Comparison of ENCODE assay signal across 18 cellular contexts in genomic region chr9:128324401-128324800, GRCh38. TPM values are rescaled to one million over a fixed set of nuclear protein-coding genes. Genes with fewer than 3 reads are reported as not detected.
DNase-seq lines count a peak whose midpoint lies in the region; FAIRE-seq and TF ChIP-seq lines count a peak whose summit lies in the region.
"Had no signal": no experiment of that assay in that cellular context is flagged by ENCODE, and none has a peak within 500 bp of the region (broad histone marks: within the 10 kb centered on the region; RNA-seq: fewer than 3 reads in every experiment).

No MANE protein-coding gene starts in this region.

- no peaks in the 10 kb centered on the region for H3K27me3 ChIP-seq in HL-60 (ENCODE audit: insufficient read depth, poor library complexity, severe bottlenecking)
- H3K27me3 ChIP-seq: neutrophil, spleen had no signal

- H3K4me3 ChIP-seq in HL-60 (replicated peaks; ENCODE audit: insufficient read depth, low read length), result no peak overlapping the region

- H3K36me3 Mint-ChIP-seq in T-helper 1 cell treated with Interleukin-12 subunit alpha and Interleukin-12 subunit beta and Interleukin-4 antibody, amounts not matched to agents 30 μg/mL and 1 μg/mL, for 36 hours (ENCODE audit: low read depth), result peaks cover 6% of the 10 kb centered on the region
- peaks cover 7% of the 10 kb centered on the region for H3K36me3 Mint-ChIP-seq in activated naive CD8-positive, alpha-beta T cell treated with anti-CD3 and anti-CD28 coated beads for 36 hours
- peaks cover 2% of the 10 kb centered on the region for H3K36me3 Mint-ChIP-seq in neural crest cell (ENCODE audit: low read depth)

- H3K4me1 Mint-ChIP-seq in T-helper 1 cell treated with Interleukin-12 subunit alpha and Interleukin-12 subunit beta and Interleukin-4 antibody, amounts not matched to agents 30 μg/mL and 1 μg/mL, for 36 hours (ENCODE audit: low read depth), result peaks cover 7% of the 10 kb centered on the region
- H3K4me1 Mint-ChIP-seq in activated naive CD8-positive, alpha-beta T cell treated with anti-CD3 and anti-CD28 coated beads for 36 hours, result peaks cover 19% of the 10 kb centered on the region
- peaks cover 26% of the 10 kb centered on the region for H3K4me1 Mint-ChIP-seq in neural crest cell

- H3K4me3 Mint-ChIP-seq in T-helper 1 cell treated with Interleukin-12 subunit alpha and Interleukin-12 subunit beta and Interleukin-4 antibody, amounts not matched to agents 30 μg/mL and 1 μg/mL, for 36 hours, result peak overlapping the region; percentile 31
- H3K4me3 Mint-ChIP-seq in activated naive CD8-positive, alpha-beta T cell treated with anti-CD3 and anti-CD28 coated beads for 36 hours, result peak overlapping the region; percentile 95
- H3K4me3 Mint-ChIP-seq in neural crest cell, result peak overlapping the region; percentile 98

- H3K27ac ChIP-seq in HL-60 (replicated peaks), result peak overlapping the region; percentile 97; the same call in 1 of the 2 replicates
- H3K27ac ChIP-seq: left ventricle myocardium inferior, neutrophil, thoracic aorta had no signal

- no peaks in the 10 kb centered on the region for H3K27me3 Mint-ChIP-seq in T-helper 1 cell treated with Interleukin-12 subunit alpha and Interleukin-12 subunit beta and Interleukin-4 antibody, amounts not matched to agents 30 μg/mL and 1 μg/mL, for 36 hours (ENCODE audit: low read depth)
- no peaks in the 10 kb centered on the region for H3K27me3 Mint-ChIP-seq in activated naive CD8-positive, alpha-beta T cell treated with anti-CD3 and anti-CD28 coated beads for 36 hours
- H3K27me3 Mint-ChIP-seq in neural crest cell (ENCODE audit: low read depth), result peaks cover 2% of the 10 kb centered on the region

- DNase-seq in T-helper 1 cell (no peak), HL-60 (ENCODE audit: low read depth in 1 of 2, low spot score in 1 of 2) (no peak), neural crest cell (ENCODE audit: low read depth, low spot score) (no peak), D721Med (ENCODE audit: insufficient read length, low spot score) (no peak), NCI-H748 (lab: John Stamatoyannopoulos, UW; ENCODE audit: unreplicated experiment) (no peak), HCEC 1CT (no peak)
- no peak for DNase-seq in activated naive CD8-positive, alpha-beta T cell treated with anti-CD3 and anti-CD28 coated beads for 36 hours
- DNase-seq: 8988T, activated gamma-delta T cell, Calu3, cerebellar nuclear complex, left ventricle myocardium inferior, NCI-H1417 treated with DMSO at 0.1 percent for 48 hours, NCI-H524, spleen had no signal

- H3K9me3 Mint-ChIP-seq in T-helper 1 cell treated with Interleukin-12 subunit alpha and Interleukin-12 subunit beta and Interleukin-4 antibody, amounts not matched to agents 30 μg/mL and 1 μg/mL, for 36 hours, result no peaks in the 10 kb centered on the region
- H3K9me3 Mint-ChIP-seq in activated naive CD8-positive, alpha-beta T cell treated with anti-CD3 and anti-CD28 coated beads for 36 hours, result no peaks in the 10 kb centered on the region
- H3K9me3 Mint-ChIP-seq in neural crest cell, result no peaks in the 10 kb centered on the region

- no peak for FAIRE-seq in D721Med (lab: Jason Lieb, UNC)

- no peak overlapping the region for H3K27ac Mint-ChIP-seq in T-helper 1 cell treated with Interleukin-12 subunit alpha and Interleukin-12 subunit beta and Interleukin-4 antibody, amounts not matched to agents 30 μg/mL and 1 μg/mL, for 36 hours
- H3K27ac Mint-ChIP-seq in activated naive CD8-positive, alpha-beta T cell treated with anti-CD3 and anti-CD28 coated beads for 36 hours, result no peak overlapping the region
- H3K27ac Mint-ChIP-seq in neural crest cell (ENCODE audit: unreplicated experiment), result peak overlapping the region; percentile 78

- TF ChIP-seq CTCF in HL-60 (IDR thresholded peaks at IDR 0.05; ENCODE audit: insufficient read depth, low read length), result no peak
- TF ChIP-seq CTCF in neural crest cell (conservative IDR thresholded peaks at IDR 0.05), result no peak
- no peak for TF ChIP-seq CTCF in D721Med (IDR thresholded peaks at IDR 0.05; ENCODE audit: insufficient read depth, missing control alignments)

RNA-seq across cellular contexts. Expression of gene COQ4, which starts 1.8 kb away (rescaled TPM):
- total RNA-seq in activated naive CD8-positive, alpha-beta T cell treated with anti-CD3 and anti-CD28 coated beads for 36 hours, result 10 to 100 TPM; 41.4 to 45.6 TPM
- 50.8 and 51.0 TPM in 2 replicates for total RNA-seq in neural crest cell

RNA-seq across cellular contexts. Expression of gene TRUB2, which starts 2.2 kb away (rescaled TPM):
- 10 to 100 TPM; 43.5 to 45.4 TPM for total RNA-seq in activated naive CD8-positive, alpha-beta T cell treated with anti-CD3 and anti-CD28 coated beads for 36 hours
- 33.4 and 35.0 TPM in 2 replicates for total RNA-seq in neural crest cell

RNA-seq across cellular contexts. Expression of gene SLC27A4, which starts 15.9 kb away (rescaled TPM):
- 10 to 100 TPM; 21.0 to 22.8 TPM for total RNA-seq in activated naive CD8-positive, alpha-beta T cell treated with anti-CD3 and anti-CD28 coated beads for 36 hours
- total RNA-seq in neural crest cell, result 43.0 and 45.6 TPM in 2 replicates

RNA-seq across cellular contexts. Expression of gene URM1, which starts 46.8 kb away (rescaled TPM):
- 10 to 100 TPM; 81.7 to 85.6 TPM for total RNA-seq in activated naive CD8-positive, alpha-beta T cell treated with anti-CD3 and anti-CD28 coated beads for 36 hours
- total RNA-seq in neural crest cell, result 69.9 and 73.2 TPM in 2 replicates

RNA-seq across cellular contexts. Expression of gene SWI5, which starts 48.3 kb away (rescaled TPM):
- total RNA-seq in activated naive CD8-positive, alpha-beta T cell treated with anti-CD3 and anti-CD28 coated beads for 36 hours, result 10 to 100 TPM; 16.9 to 19.4 TPM
- 17.1 and 20.7 TPM in 2 replicates for total RNA-seq in neural crest cell

Comparison
In these comparisons a context has a peak if more than half of its experiments do, and no peak if none do; other contexts are left out.
1. H3K4me3 Mint-ChIP-seq: peak in every context shown above with its lines; median percentile 98 in neural crest cell; 95 in activated naive CD8-positive, alpha-beta T cell treated with anti-CD3 and anti-CD28 coated beads for 36 hours; 31 in T-helper 1 cell treated with Interleukin-12 subunit alpha and Interleukin-12 subunit beta and Interleukin-4 antibody, amounts not matched to agents 30 μg/mL and 1 μg/mL, for 36 hours.